In genomic region chr6:131070061-131070460, GRCh38 we compare ENCODE assay signal across 17 cellular contexts. TPM values are rescaled to one million over a fixed set of nuclear protein-coding genes. Genes with fewer than 3 reads are reported as not detected.
DNase-seq lines count a peak whose midpoint lies in the region; ATAC-seq, FAIRE-seq and TF ChIP-seq lines count a peak whose summit lies in the region.
"Had no signal": no experiment of that assay in that cellular context is flagged by ENCODE, and none has a peak within 500 bp of the region (broad histone marks: within the 10 kb centered on the region; RNA-seq: fewer than 3 reads in every experiment).

No MANE protein-coding gene starts in this region.

- H4K91ac ChIP-seq in H1 (replicated peaks; ENCODE audit: insufficient read length, low read length) = no peak overlapping the region

- H3K9me3 ChIP-seq in Loucy (ENCODE audit: insufficient read depth, low read depth, low read length) (no peaks in the 10 kb centered on the region), H1 (ENCODE audit: insufficient read depth in 2 of 2, low read depth in 1 of 2, low read length in 1 of 2) (no peaks in the 10 kb centered on the region)
- H3K9me3 ChIP-seq: BLaER1 had no signal

- no peak for TF ChIP-seq EP300 in H1 (IDR thresholded peaks at IDR 0.05; ENCODE audit: borderline replicate concordance in 1 of 2, low read depth in 2 of 2, low read length in 2 of 2)

- H3K79me2 ChIP-seq in GM23338 (replicated peaks; ENCODE audit: insufficient read depth) = no peaks in the 10 kb centered on the region
- H3K79me2 ChIP-seq in Loucy (ENCODE audit: insufficient read depth, low read length) = no peaks in the 10 kb centered on the region
- no peaks in the 10 kb centered on the region for H3K79me2 ChIP-seq in H1 (ENCODE audit: control insufficient read depth in 1 of 2, insufficient read depth in 2 of 2, low read length in 2 of 2)

- no peak overlapping the region for H3K18ac ChIP-seq in H1 (ENCODE audit: extremely low read depth, low read length)

- H3K56ac ChIP-seq in H1 (replicated peaks; ENCODE audit: insufficient read length, low read depth, low read length) = no peak overlapping the region

- H2BK5ac ChIP-seq in H1 (ENCODE audit: low read depth, low read length) = no peak overlapping the region

- H3K4me1 ChIP-seq in GM23338 (ENCODE audit: insufficient read depth) = no peaks in the 10 kb centered on the region
- H3K4me1 ChIP-seq in Loucy (ENCODE audit: insufficient read depth, low read length, poor library complexity, severe bottlenecking) = no peaks in the 10 kb centered on the region
- no peaks in the 10 kb centered on the region for H3K4me1 ChIP-seq in H1 (replicated peaks in 1 of 4; ENCODE audit: control insufficient read depth in 3 of 4, insufficient read depth in 4 of 4, low read length in 3 of 4)
- H3K4me1 ChIP-seq: BLaER1 had no signal

- H2BK15ac ChIP-seq in H1 (ENCODE audit: low read length) = no peak overlapping the region

- no peaks in the 10 kb centered on the region for H3K4me1 Mint-ChIP-seq in GM23338
- H3K4me1 Mint-ChIP-seq: CD8-positive, alpha-beta memory T cell; IgD-negative memory B cell had no signal

- H3K4me2 ChIP-seq in GM23338 (no peak overlapping the region), Loucy (ENCODE audit: low read depth, low read length, poor library complexity, severe bottlenecking) (no peak overlapping the region), H1 (ENCODE audit: insufficient read depth in 1 of 2, low read depth in 2 of 2, low read length in 2 of 2) (no peak overlapping the region)
- H3K4me2 ChIP-seq: BLaER1, KMS-11 had no signal

- TF ChIP-seq CTCF in GM23338 (conservative IDR thresholded peaks at IDR 0.05; ENCODE audit: low read depth in 2 of 2) (no peak), Loucy (conservative IDR thresholded peaks at IDR 0.05; ENCODE audit: low read length) (no peak), H1 (IDR thresholded peaks at IDR 0.05; ENCODE audit: control extremely low read depth in 1 of 3, insufficient read depth in 1 of 3, low read depth in 1 of 3, low read length in 3 of 3) (no peak)

- H3K27me3 ChIP-seq in GM23338 (ENCODE audit: insufficient read depth) = peaks cover 3% of the 10 kb centered on the region; the same call in 1 of the 2 replicates
- H3K27me3 ChIP-seq in Loucy (ENCODE audit: insufficient read depth, low read length, poor library complexity, severe bottlenecking) = no peaks in the 10 kb centered on the region
- H3K27me3 ChIP-seq in H1 (replicated peaks in 1 of 4; ENCODE audit: control insufficient read depth in 3 of 4, extremely low read depth in 1 of 4, insufficient read depth in 3 of 4, low read length in 3 of 4) = no peaks in the 10 kb centered on the region
- H3K27me3 ChIP-seq: BLaER1 had no signal

- H2AK5ac ChIP-seq in H1 (ENCODE audit: low read depth, low read length) = no peak overlapping the region

- H3F3A ChIP-seq in GM23338 (replicated peaks; ENCODE audit: low read depth) = no peaks in the 10 kb centered on the region
- no peaks in the 10 kb centered on the region for H3F3A ChIP-seq in Loucy (ENCODE audit: low read depth)

- H3K9me3 Mint-ChIP-seq in GM23338 = no peaks in the 10 kb centered on the region

- H3K27me3 Mint-ChIP-seq in GM23338 (ENCODE audit: insufficient read depth, low read depth, poor library complexity) = peaks cover 1% of the 10 kb centered on the region
- H3K27me3 Mint-ChIP-seq: IgD-negative memory B cell had no signal

- H3K9ac ChIP-seq in Loucy (ENCODE audit: low read depth, low read length, poor library complexity, severe bottlenecking) = no peak overlapping the region
- H3K9ac ChIP-seq in H1 (replicated peaks in 1 of 4; ENCODE audit: extremely low read depth in 1 of 4, low read depth in 3 of 4, low read length in 3 of 4) = no peak overlapping the region
- H3K9ac ChIP-seq: BLaER1, KMS-11 had no signal

- ATAC-seq in GM23338 (no peak), GM18861 (IDR thresholded peaks at IDR 0.05; ENCODE audit: unreplicated experiment) (no peak)
- ATAC-seq: GM12878, HCT116 had no signal

- H3K36me3 Mint-ChIP-seq in GM23338 (ENCODE audit: low read depth) = no peaks in the 10 kb centered on the region
- H3K36me3 Mint-ChIP-seq: CD8-positive, alpha-beta memory T cell had no signal

- H3K23ac ChIP-seq in H1 (ENCODE audit: insufficient read length) = no peak overlapping the region

- TF ChIP-seq POLR2A in H1 (IDR thresholded peaks at IDR 0.05; ENCODE audit: control extremely low read depth in 1 of 2, low read depth in 2 of 2, low read length in 2 of 2) = no peak

- CTCF ChIA-PET in H1 (lab: Charles Lee; ENCODE audit: partially characterized antibody) = interaction anchor here (2.4 kb wide), 1 partner anchor 14 kb away, joined by 16 read pairs; no protein-coding TSS in a partner anchor

- no peaks in the 10 kb centered on the region for H3K79me1 ChIP-seq in H1 (ENCODE audit: low read depth, low read length)

- no peak overlapping the region for H3K27ac ChIP-seq in GM23338 (ENCODE audit: low read depth)
- no peak overlapping the region for H3K27ac ChIP-seq in H1 (ENCODE audit: low read depth, low read length)
- H3K27ac ChIP-seq: BLaER1, KMS-11 had no signal

- H3K36me3 ChIP-seq in GM23338 (ENCODE audit: insufficient read depth) (no peaks in the 10 kb centered on the region), Loucy (ENCODE audit: insufficient read depth, low read length) (no peaks in the 10 kb centered on the region), H1 (ENCODE audit: control insufficient read depth in 2 of 4, insufficient read depth in 4 of 4, low read length in 3 of 4) (no peaks in the 10 kb centered on the region)
- H3K36me3 ChIP-seq: BLaER1 had no signal

- H2BK120ac ChIP-seq in H1 (replicated peaks; ENCODE audit: low read depth, low read length) = no peak overlapping the region

- H3K4ac ChIP-seq in H1 (replicated peaks; ENCODE audit: insufficient read length, low read depth, low read length) = no peak overlapping the region

- peaks cover 2% of the 10 kb centered on the region; the same call in 1 of the 2 replicates for H3K23me2 ChIP-seq in H1 (ENCODE audit: low read depth, low read length)

- no peaks in the 10 kb centered on the region for H4K20me1 ChIP-seq in GM23338 (replicated peaks; ENCODE audit: insufficient read depth)
- H4K20me1 ChIP-seq in Loucy (ENCODE audit: insufficient read depth, low read length, poor library complexity, severe bottlenecking) = no peaks in the 10 kb centered on the region
- H4K20me1 ChIP-seq in H1 (replicated peaks in 1 of 2; ENCODE audit: control insufficient read depth in 1 of 2, insufficient read depth in 2 of 2, low read length in 2 of 2) = no peaks in the 10 kb centered on the region
- H4K20me1 ChIP-seq: BLaER1 had no signal

- H4K8ac ChIP-seq in H1 (ENCODE audit: extremely low read depth, insufficient read depth, low read length) = no peak overlapping the region

- POLR2A ChIA-PET in H1 (lab: Charles Lee; ENCODE audit: partially characterized antibody) = no interaction called here

- H3K9me2 ChIP-seq in GM23338 (ENCODE audit: insufficient read depth) = 0 out of 2 replicates have a peak, but pooled peaks cover 3% of the 10 kb centered on the region
- no peaks in the 10 kb centered on the region for H3K9me2 ChIP-seq in Loucy (replicated peaks; ENCODE audit: low read depth, low read length)

- H2AFZ ChIP-seq in GM23338 (peak overlapping the region; percentile 77), Loucy (ENCODE audit: low read length) (0 out of 2 replicates have a peak overlapping the region, but pooled peaks have one; percentile 54), H1 (ENCODE audit: low read length) (peak overlapping the region; percentile 83; the same call in 1 of the 2 replicates)

- no peak for TF ChIP-seq RAD21 in H1 (IDR thresholded peaks at IDR 0.05 in 1 of 2, conservative IDR thresholded peaks at IDR 0.05 in 1 of 2; ENCODE audit: low read depth in 2 of 2, low read length in 2 of 2)

- H3K14ac ChIP-seq in H1 (ENCODE audit: insufficient read length) = no peak overlapping the region

- H3K4me3 ChIP-seq in GM23338 (no peak overlapping the region), Loucy (ENCODE audit: low read length, poor library complexity, severe bottlenecking) (no peak overlapping the region), H1 (ENCODE audit: extremely low read depth in 1 of 4, insufficient read depth in 2 of 4, low read depth in 3 of 4, low read length in 4 of 4) (no peak overlapping the region)
- H3K4me3 ChIP-seq: BLaER1, GM12878 had no signal

- H2BK20ac ChIP-seq in H1 (ENCODE audit: low read length) = no peak overlapping the region

- no peak overlapping the region for H3K4me3 Mint-ChIP-seq in GM23338
- H3K4me3 Mint-ChIP-seq: CD8-positive, alpha-beta memory T cell; IgD-negative memory B cell had no signal

- DNase-seq in GM23338 (ENCODE audit: low spot score) = no peak
- DNase-seq in H1 (ENCODE audit: low read depth in 1 of 2, low spot score in 2 of 2) = no peak
- peak; percentile 13 for DNase-seq in pulmonary artery endothelial cell (ENCODE audit: low read depth, low spot score)
- DNase-seq in DMS 273 (lab: John Stamatoyannopoulos, UW; ENCODE audit: unreplicated experiment) = no peak
- no peak for DNase-seq in occipital lobe (lab: John Stamatoyannopoulos, UW)
- DNase-seq: 8988T; AML-193; CD8-positive, alpha-beta memory T cell; DMS 273 treated with DMSO at 0.1 percent for 48 hours had no signal

- no peak overlapping the region for H2BK12ac ChIP-seq in H1 (ENCODE audit: low read depth, low read length)

- no peak for FAIRE-seq in H1 (lab: Jason Lieb, UNC)
- FAIRE-seq: GM12878, GM18507 had no signal

- no peak overlapping the region for H3K27ac Mint-ChIP-seq in GM23338

- H4K5ac ChIP-seq in H1 (ENCODE audit: insufficient read length, low read depth, low read length) = no peak overlapping the region

- WGBS in H1 (ENCODE audit: extremely low coverage in 1 of 2, insufficient coverage in 1 of 2, insufficient read length in 1 of 2, insufficient replicate concordance in 2 of 2, low coverage in 1 of 2, low lambda C conversion rate in 2 of 2, missing lambda C conversion rate in 1 of 2), 2 experiments = 91% methylated on average over 3 of the region's 3 CpGs; no CpG with 5 or more reads in 1 of the 2 experiments

TF ChIP-seq in GM23338, 12 proteins besides CTCF, POLR2A, EP300 and RAD21 (continues in another document):
- no peak for TF ChIP-seq NANOG (IDR thresholded peaks at IDR 0.05; ENCODE audit: borderline replicate concordance)

TF ChIP-seq in H1, 55 proteins besides CTCF, POLR2A, EP300 and RAD21 (continues in another document):
- no peak for TF ChIP-seq TCF12 (IDR thresholded peaks at IDR 0.05; ENCODE audit: low read depth, low read length)

RNA-seq across cellular contexts. Expression of gene EPB41L2, which starts 7.0 kb away (rescaled TPM):
- 65.9 and 91.7 TPM in 2 replicates for total RNA-seq in GM23338 (2014; rRNA removed; shearing (Covaris generic))
- polyA plus RNA-seq in GM23338 (2016; fragmentation: Nextera tagmentation; extraction: Ambion mirVana) (76.2 and 76.7 TPM in 2 replicates), H1 (2011; rRNA removed) (22.5 and 31.8 TPM in 2 replicates)
- total RNA-seq in H1 (2021; fragmentation: NEBNext Ultra II Directional; extraction: Animal tissue kit (Norgen Biotek cat#: 25700)) = 123 and 125 TPM in 2 replicates
- 34.2 TPM for polyA plus RNA-seq in H1 (2011; cell fraction: cytosol; rRNA removed)
- polyA plus RNA-seq in H1 (2011; cell fraction: nucleus; rRNA removed) = 55.8 TPM
- polyA plus RNA-seq in H1 (2012, experiment 1 of 2) = 53.6 to 96.1 TPM (median 59.3 TPM) in 4 replicates
- polyA plus RNA-seq in H1 (2012, experiment 2 of 2) = 5.2 TPM
- 93.0 TPM for polyA plus RNA-seq in H1 (2013, experiment 1 of 2)
- 89.6 TPM for polyA plus RNA-seq in H1 (2013, experiment 2 of 2)
- polyA minus RNA-seq in H1 (2011; rRNA and poly(A)+ RNA removed) = 80.6 and 109 TPM in 2 replicates
- 30.3 TPM for polyA minus RNA-seq in H1 (2011; cell fraction: cytosol; rRNA and poly(A)+ RNA removed)
- 86.1 TPM for polyA minus RNA-seq in H1 (2011; cell fraction: nucleus; rRNA and poly(A)+ RNA removed)
- total RNA-seq in pulmonary artery endothelial cell (66.4 and 74.7 TPM in 2 replicates), occipital lobe (32.3 TPM)
